In the genomic region with DNA sequence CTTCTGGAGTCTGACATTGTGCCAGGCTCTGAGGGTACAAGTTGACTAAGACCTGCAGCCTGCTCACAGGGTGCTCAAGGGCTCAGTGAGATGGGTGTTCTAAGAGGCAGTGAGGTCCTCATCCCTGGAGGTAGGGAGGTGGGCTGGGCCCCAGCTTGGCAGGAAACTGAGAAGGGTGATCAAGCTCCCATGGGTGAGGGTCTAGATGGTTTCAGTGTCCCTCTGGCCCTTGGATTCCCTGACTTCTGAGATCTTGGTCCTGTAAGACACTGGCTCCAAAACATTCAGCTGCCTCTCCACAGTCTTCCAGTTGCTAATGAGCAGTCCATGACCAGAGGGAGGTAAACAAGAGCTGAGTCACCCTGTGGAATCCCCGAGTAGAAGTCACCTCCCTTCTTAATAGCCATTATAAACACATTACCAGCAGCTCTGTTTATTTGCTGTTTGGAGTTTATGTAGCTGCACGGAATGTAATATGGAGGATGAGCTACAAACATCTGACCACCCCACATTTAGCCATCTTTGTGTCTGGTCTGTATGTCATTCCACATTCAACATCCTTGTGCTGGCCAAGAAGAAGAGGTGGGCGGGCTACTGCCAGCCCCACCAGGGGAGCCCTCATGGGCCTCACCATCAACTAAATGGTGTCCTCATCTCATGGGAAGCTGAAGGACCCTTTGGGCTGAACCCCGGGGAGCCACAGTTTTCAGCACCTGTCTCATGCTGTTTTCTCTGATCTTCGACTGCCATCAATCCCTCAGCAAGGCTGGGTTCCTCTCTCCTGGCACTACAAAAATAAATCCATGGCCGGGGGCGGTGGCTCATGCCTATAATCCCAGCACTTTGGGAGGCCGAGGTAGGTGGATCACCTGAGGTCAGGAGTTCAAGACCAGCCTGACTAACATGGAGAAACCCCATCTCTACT, we compare ENCODE assay signal across 12 cellular contexts. TPM values are rescaled to one million over a fixed set of nuclear protein-coding genes. Genes with fewer than 3 reads are reported as not detected.
A peak's percentile ranks its signal among the peaks of the same experiment; 100 is the strongest.
DNase-seq lines count a peak whose midpoint lies in the region; ATAC-seq, FAIRE-seq and TF ChIP-seq lines count a peak whose summit lies in the region.
"Had no signal": no experiment of that assay in that cellular context is flagged by ENCODE, and none has a peak within 500 bp of the region (broad histone marks: within the 10 kb centered on the region; RNA-seq: fewer than 3 reads in every experiment).

No MANE protein-coding gene starts in this region.

- H3K9me3 Mint-ChIP-seq in naive thymus-derived CD8-positive, alpha-beta T cell = no peaks in the 10 kb centered on the region

- no peak for TF ChIP-seq CTCF in cardiac fibroblast (IDR thresholded peaks at IDR 0.05; ENCODE audit: low read depth, low read length)
- no peak for TF ChIP-seq CTCF in HepG2 (CRISPR knock-in tag; IDR thresholded peaks at IDR 0.05)

- 30% methylated on average over 4 of the region's 8 CpGs for WGBS in HepG2 (ENCODE audit: low lambda C conversion rate)

- ATAC-seq in HepG2 = peak; percentile 47; the same call in 1 of the 3 replicates
- ATAC-seq in GM18505 (IDR thresholded peaks at IDR 0.05; ENCODE audit: unreplicated experiment) = no peak
- no peak for ATAC-seq in naive thymus-derived CD8-positive, alpha-beta T cell
- no peak for ATAC-seq in GM21825 (IDR thresholded peaks at IDR 0.05; ENCODE audit: unreplicated experiment)

- intact Hi-C loops in HepG2 (cut with micrococcal nuclease; ENCODE audit: unreplicated experiment) = no loop called here

- H3K4me3 ChIP-seq in cardiac fibroblast (replicated peaks in 1 of 2; ENCODE audit: low read depth in 2 of 2, low read length in 2 of 2) = no peak overlapping the region
- no peak overlapping the region for H3K4me3 ChIP-seq in HepG2 (replicated peaks in 1 of 3; ENCODE audit: insufficient read depth in 1 of 3, low read depth in 2 of 3, low read length in 3 of 3)

- no peak overlapping the region for H3K27ac ChIP-seq in HepG2 (ENCODE audit: extremely low read length, insufficient read depth, low read length)

- no peak overlapping the region for H2AFZ ChIP-seq in HepG2 (ENCODE audit: low read length)

- no peaks in the 10 kb centered on the region for H3K4me1 Mint-ChIP-seq in naive thymus-derived CD8-positive, alpha-beta T cell

- no peaks in the 10 kb centered on the region for H3K36me3 Mint-ChIP-seq in naive thymus-derived CD8-positive, alpha-beta T cell

- TF ChIP-seq EP300 in HepG2 (IDR thresholded peaks at IDR 0.05; ENCODE audit: low read depth in 2 of 2, low read length in 2 of 2) = no peak
- no peak for TF ChIP-seq EP300 in HepG2 (CRISPR knock-in tag; IDR thresholded peaks at IDR 0.05; ENCODE audit: borderline replicate concordance)

- TF ChIP-seq POLR2A in HepG2 (IDR thresholded peaks at IDR 0.05; ENCODE audit: insufficient read depth in 1 of 2, low read depth in 2 of 2, low read length in 2 of 2) (no peak), GM18505 (IDR thresholded peaks at IDR 0.05; ENCODE audit: borderline replicate concordance, extremely low read depth, insufficient read depth, insufficient read length) (no peak)

- no peak overlapping the region for H3K9ac ChIP-seq in HepG2 (ENCODE audit: insufficient read depth, low read depth, low read length)

- DNase-seq in COLO668 (lab: John Stamatoyannopoulos, UW; ENCODE audit: unreplicated experiment) (peak; percentile 60), LHCN-M2 (ENCODE audit: low read depth) (peak; percentile 34), cardiac fibroblast (ENCODE audit: low read depth in 2 of 2) (peak; percentile 52 to 67), HepG2 (ENCODE audit: low spot score) (no peak), NCI-H446 (lab: John Stamatoyannopoulos, UW) (no peak)
- no peak for DNase-seq in naive thymus-derived CD8-positive, alpha-beta T cell
- DNase-seq: DND-41; NCI-H1105; stimulated activated CD4-positive, alpha-beta T cell treated with anti-CD3 and anti-CD28 coated beads, Interleukin-12 subunit alpha, Interleukin-12 subunit beta, amount 100 ng/mL, for 4 hours had no signal

- no peak overlapping the region for H3K4me3 Mint-ChIP-seq in naive thymus-derived CD8-positive, alpha-beta T cell

- H4K20me1 ChIP-seq in HepG2 (ENCODE audit: insufficient read depth, low read length) = no peaks in the 10 kb centered on the region

- in situ Hi-C loops in HepG2 (cut with HindIII; ENCODE audit: extremely low pct_ligation_motif_present, low pct_unique_long_range_greater_than_20kb) = no loop called here

- FAIRE-seq in HepG2 (lab: Jason Lieb, UNC) = no peak
- FAIRE-seq: colon had no signal

- BruUV-seq in HepG2 (replicated peaks; lab: Mats Ljungman, UMichigan) = no TSS peak

- H3K27me3 ChIP-seq in HepG2 (ENCODE audit: control insufficient read depth in 1 of 2, insufficient read depth in 2 of 2, low read length in 2 of 2) = no peaks in the 10 kb centered on the region

- no peaks in the 10 kb centered on the region for H3K79me2 ChIP-seq in HepG2 (ENCODE audit: insufficient read depth, low read length)

- H3K9me3 ChIP-seq in HepG2 (ENCODE audit: low read length) = no peaks in the 10 kb centered on the region

- H3K36me3 ChIP-seq in HepG2 (replicated peaks in 1 of 2; ENCODE audit: control insufficient read depth in 1 of 2, insufficient read depth in 2 of 2, low read length in 2 of 2) = no peaks in the 10 kb centered on the region

- CTCF ChIA-PET in HepG2 (lab: Yijun Ruan, JAX; ENCODE audit: low intra/inter-chr PET ratio, low total read pairs) = no interaction called here

- H3K4me1 ChIP-seq in HepG2 (ENCODE audit: insufficient read depth, low read length) = no peaks in the 10 kb centered on the region

- no peak overlapping the region for H3K4me2 ChIP-seq in HepG2 (ENCODE audit: low read depth, low read length)

- POLR2A ChIA-PET in HepG2 (lab: Yijun Ruan, JAX) = no interaction called here
- POLR2A ChIA-PET in naive thymus-derived CD8-positive, alpha-beta T cell (lab: Charles Lee) = no interaction called here

- H3K27ac Mint-ChIP-seq in naive thymus-derived CD8-positive, alpha-beta T cell = no peak overlapping the region

- H3K27me3 Mint-ChIP-seq in naive thymus-derived CD8-positive, alpha-beta T cell = peaks cover 0 to 15% (median 5%) of the 10 kb centered on the region in 5 donors

- no peak for TF ChIP-seq RAD21 in HepG2 (CRISPR knock-in tag; IDR thresholded peaks at IDR 0.05)

TF ChIP-seq in HepG2, 621 proteins besides CTCF, POLR2A, EP300 and RAD21:
- TF ChIP-seq FOSL2 (CRISPR knock-in tag; IDR thresholded peaks at IDR 0.05) = peak; percentile 57
- TF ChIP-seq PAX8 (CRISPR knock-in tag; IDR thresholded peaks at IDR 0.05; ENCODE audit: borderline replicate concordance) = no peak
- peak; percentile 23; the same call in 1 of the 2 replicates for TF ChIP-seq FOXA3 (CRISPR knock-in tag; IDR thresholded peaks at IDR 0.05)
- no peak for TF ChIP-seq NFRKB (IDR thresholded peaks at IDR 0.05)

RNA-seq across cellular contexts. Expression of gene BDKRB2, which starts 37.2 kb away (rescaled TPM):
- 0.06 TPM in 1 of 2 replicates, not detected in the other for total RNA-seq in LHCN-M2 (2014; rRNA removed)
- 0.16 TPM for polyA plus RNA-seq in LHCN-M2 (2012)
- not detected in 2 replicates for total RNA-seq in HepG2 (2016; rRNA removed; fragmentation: Illumina TruSeq; extraction: Trizol)
- not detected in 2 replicates for total RNA-seq in HepG2 (2016; cell fraction: cytosol; rRNA removed; fragmentation: Illumina TruSeq; extraction: Trizol; ENCODE audit: low read depth)
- total RNA-seq in HepG2 (2016; cell fraction: insoluble cytoplasmic fraction; rRNA removed; fragmentation: Illumina TruSeq; extraction: Trizol) = not detected in 2 replicates
- total RNA-seq in HepG2 (2016; cell fraction: membrane; rRNA removed; fragmentation: Illumina TruSeq; extraction: Trizol) = not detected in 2 replicates
- total RNA-seq in HepG2 (2016; cell fraction: nucleus; rRNA removed; fragmentation: Illumina TruSeq; extraction: Trizol) = not detected in 2 replicates
- polyA plus RNA-seq in HepG2 (2011; rRNA removed) = 0.03 TPM in 2 replicates
- polyA plus RNA-seq in HepG2 (2011; cell fraction: cytosol; rRNA removed) = 0.03 TPM in 2 replicates
- polyA plus RNA-seq in HepG2 (2011; cell fraction: nucleus; rRNA removed) = not detected in 2 replicates
- not detected in 2 replicates for polyA plus RNA-seq in HepG2 (2012)
- not detected in 2 replicates for polyA plus RNA-seq in HepG2 (2016; cell fraction: cytosol; fragmentation: Illumina TruSeq; extraction: Trizol; ENCODE audit: low read depth)
- polyA plus RNA-seq in HepG2 (2016; cell fraction: insoluble cytoplasmic fraction; fragmentation: Illumina TruSeq; extraction: Trizol; ENCODE audit: low read depth) = not detected in 2 replicates
- polyA plus RNA-seq in HepG2 (2016; cell fraction: membrane; fragmentation: Illumina TruSeq; extraction: Trizol; ENCODE audit: low read depth) = not detected in 2 replicates
- polyA plus RNA-seq in HepG2 (2016; cell fraction: nucleus; fragmentation: Illumina TruSeq; extraction: Trizol; ENCODE audit: insufficient read depth, low read depth) = not detected in 2 replicates
- polyA minus RNA-seq in HepG2 (2011; rRNA and poly(A)+ RNA removed; ENCODE audit: low replicate concordance) = 0.04 and 24.0 TPM in 2 replicates
- polyA minus RNA-seq in HepG2 (2011; cell fraction: cytosol; rRNA and poly(A)+ RNA removed) = not detected in 2 replicates
- polyA minus RNA-seq in HepG2 (2011; cell fraction: nucleus; rRNA and poly(A)+ RNA removed) = 0.12 TPM in 1 of 2 replicates, not detected in the other
- not detected for total RNA-seq in naive thymus-derived CD8-positive, alpha-beta T cell
- polyA plus RNA-seq in naive thymus-derived CD8-positive, alpha-beta T cell = not detected

Comparison
In these comparisons a context has a peak if more than half of its experiments do, and no peak if none do; other contexts are left out.
1. DNase-seq: peak in COLO668 (single experiment), LHCN-M2 (single experiment) and cardiac fibroblast (2 of 2); none in HepG2 (single experiment), naive thymus-derived CD8-positive, alpha-beta T cell (0 of 10) and NCI-H446 (0 of 2).